In genomic region chr12:1517007-1517406, GRCh38 we compare ENCODE assay signal across 8 cellular contexts.
DNase-seq lines count a peak whose midpoint lies in the region; ATAC-seq, FAIRE-seq and TF ChIP-seq lines count a peak whose summit lies in the region.

No MANE protein-coding gene starts in this region.

- TF ChIP-seq POLR2A in H54 (IDR thresholded peaks at IDR 0.05; ENCODE audit: low read depth, low read length) (no peak), GM18505 (IDR thresholded peaks at IDR 0.05; ENCODE audit: borderline replicate concordance, extremely low read depth, insufficient read depth, insufficient read length) (no peak)

- FAIRE-seq in H54 (lab: Jason Lieb, UNC) = peak; percentile 36

- in situ Hi-C loops in ACHN (cut with HindIII; ENCODE audit: low pct_ligation_motif_present, low pct_unique_long_range_greater_than_20kb, low sequenced_read_pairs) = no loop called here

- H3K27ac ChIP-seq in VCaP = no peak overlapping the region

- DNase-seq in COLO829 (ENCODE audit: low spot score) (peak; percentile 36), H54 (ENCODE audit: insufficient read length, low spot score) (no peak), islet precursor cell (peak; percentile 67), NCI-H187 treated with DMSO at 0.1 percent for 48 hours (lab: John Stamatoyannopoulos, UW) (no peak), ACHN (no peak)

- peak; percentile 23; the same call in 1 of the 2 replicates for TF ChIP-seq CTCF in VCaP (conservative IDR thresholded peaks at IDR 0.05)

- ATAC-seq in GM18505 (IDR thresholded peaks at IDR 0.05; ENCODE audit: unreplicated experiment) (no peak), HG02938 (IDR thresholded peaks at IDR 0.05; ENCODE audit: unreplicated experiment) (no peak)

Comparison
In these comparisons a context has a peak if more than half of its experiments do, and no peak if none do; other contexts are left out.
1. DNase-seq: peak in COLO829 (single experiment) and islet precursor cell (single experiment); none in H54 (single experiment), NCI-H187 treated with DMSO at 0.1 percent for 48 hours (single experiment) and ACHN (single experiment).